Comparison of ENCODE assay signal across 19 cellular contexts in the genomic region with DNA sequence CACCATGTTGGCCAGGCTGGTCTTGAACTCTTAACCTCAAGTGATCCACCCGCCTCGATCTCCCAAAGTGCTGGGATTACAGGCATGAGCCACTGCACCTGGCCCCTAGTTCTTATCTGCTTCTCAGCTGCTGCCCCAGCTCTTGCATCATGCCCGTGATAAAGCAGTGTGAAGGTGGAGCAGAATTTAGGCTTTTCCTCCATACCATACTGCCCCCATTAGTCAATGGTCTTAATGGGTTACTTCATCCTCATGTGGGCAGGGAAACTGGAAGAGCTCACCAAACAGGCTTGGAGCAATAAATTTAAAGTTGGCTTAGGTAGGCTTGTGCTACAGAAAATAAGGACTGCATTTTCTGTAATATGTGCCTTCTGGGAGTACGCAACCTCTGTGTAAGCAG.
DNase-seq lines count a peak whose midpoint lies in the region; FAIRE-seq and TF ChIP-seq lines count a peak whose summit lies in the region.
"Had no signal": no experiment of that assay in that cellular context is flagged by ENCODE, and none has a peak within 500 bp of the region (broad histone marks: within the 10 kb centered on the region; RNA-seq: fewer than 3 reads in every experiment).

No MANE protein-coding gene starts in this region.

- no peak overlapping the region for H4K91ac ChIP-seq in H1 (replicated peaks; ENCODE audit: insufficient read length, low read length)

- H3K27ac ChIP-seq in H1 (ENCODE audit: low read depth, low read length): no peak overlapping the region
- H3K27ac ChIP-seq in A673 (ENCODE audit: low read depth, low read length, poor library complexity, severe bottlenecking): no peak overlapping the region
- H3K27ac ChIP-seq: C4-2B, tibial nerve had no signal

- H3K4me3 ChIP-seq in H1 (ENCODE audit: extremely low read depth in 1 of 4, insufficient read depth in 2 of 4, low read depth in 3 of 4, low read length in 4 of 4): no peak overlapping the region
- no peak overlapping the region for H3K4me3 ChIP-seq in A673 (ENCODE audit: low read depth, low read length, poor library complexity, severe bottlenecking)
- H3K4me3 ChIP-seq: tibial nerve had no signal

- H3K36me3 ChIP-seq in H1 (ENCODE audit: control insufficient read depth in 2 of 4, insufficient read depth in 4 of 4, low read length in 3 of 4) (no peaks in the 10 kb centered on the region), A673 (ENCODE audit: insufficient read depth, low read length, poor library complexity, severe bottlenecking) (no peaks in the 10 kb centered on the region)
- H3K36me3 ChIP-seq: tibial nerve had no signal

- H3K4me1 ChIP-seq in H1 (replicated peaks in 1 of 4; ENCODE audit: control insufficient read depth in 3 of 4, insufficient read depth in 4 of 4, low read length in 3 of 4) (no peaks in the 10 kb centered on the region), A673 (ENCODE audit: insufficient read depth, low read length, poor library complexity, severe bottlenecking) (peaks cover 5% of the 10 kb centered on the region)
- H3K4me1 ChIP-seq: tibial nerve had no signal

- intact Hi-C loops in A673 (cut with micrococcal nuclease; ENCODE audit: unreplicated experiment): no loop called here

- no peak overlapping the region for H4K5ac ChIP-seq in H1 (ENCODE audit: insufficient read length, low read depth, low read length)

- TF ChIP-seq EP300 in H1 (IDR thresholded peaks at IDR 0.05; ENCODE audit: borderline replicate concordance in 1 of 2, low read depth in 2 of 2, low read length in 2 of 2): no peak

- H2AK5ac ChIP-seq in H1 (ENCODE audit: low read depth, low read length): no peak overlapping the region

- TF ChIP-seq RAD21 in H1 (IDR thresholded peaks at IDR 0.05 in 1 of 2, conservative IDR thresholded peaks at IDR 0.05 in 1 of 2; ENCODE audit: low read depth in 2 of 2, low read length in 2 of 2): peak; percentile 55 to 63

- H3K4me2 ChIP-seq in H1 (ENCODE audit: insufficient read depth in 1 of 2, low read depth in 2 of 2, low read length in 2 of 2): no peak overlapping the region

- no peak overlapping the region for H3K23ac ChIP-seq in H1 (ENCODE audit: insufficient read length)

- FAIRE-seq in H1 (lab: Jason Lieb, UNC): no peak

- H3K9me3 ChIP-seq in H1 (ENCODE audit: insufficient read depth in 2 of 2, low read depth in 1 of 2, low read length in 1 of 2) (no peaks in the 10 kb centered on the region), A673 (ENCODE audit: low read depth, low read length, poor library complexity, severe bottlenecking) (no peaks in the 10 kb centered on the region)
- H3K9me3 ChIP-seq: tibial nerve had no signal

- no peak overlapping the region for H4K8ac ChIP-seq in H1 (ENCODE audit: extremely low read depth, insufficient read depth, low read length)

- H3K27me3 ChIP-seq in H1 (replicated peaks in 1 of 4; ENCODE audit: control insufficient read depth in 3 of 4, extremely low read depth in 1 of 4, insufficient read depth in 3 of 4, low read length in 3 of 4): peaks cover 0 to 1% (median 0%) of the 10 kb centered on the region in 4 experiments; a peak in 1 of 7 replicates
- no peaks in the 10 kb centered on the region for H3K27me3 ChIP-seq in A673 (replicated peaks; ENCODE audit: insufficient read depth, low read depth, low read length, poor library complexity)
- H3K27me3 ChIP-seq: tibial nerve had no signal

- WGBS in H1 (ENCODE audit: extremely low coverage in 1 of 2, insufficient coverage in 1 of 2, insufficient read length in 1 of 2, insufficient replicate concordance in 2 of 2, low coverage in 1 of 2, low lambda C conversion rate in 2 of 2, missing lambda C conversion rate in 1 of 2), 2 experiments: 94% methylated on average over 4 of the region's 4 CpGs; no CpG with 5 or more reads in 1 of the 2 experiments

- no peak for TF ChIP-seq POLR2A in H1 (IDR thresholded peaks at IDR 0.05; ENCODE audit: control extremely low read depth in 1 of 2, low read depth in 2 of 2, low read length in 2 of 2)

- peak; percentile 54 for DNase-seq in NCI-H748 (lab: John Stamatoyannopoulos, UW; ENCODE audit: unreplicated experiment)
- no peak for DNase-seq in NCI-H748 treated with DMSO at 0.1 percent for 48 hours (lab: John Stamatoyannopoulos, UW)
- DNase-seq in NCI-H146 treated with DMSO at 0.1 percent for 48 hours (lab: John Stamatoyannopoulos, UW; ENCODE audit: unreplicated experiment): peak; percentile 36
- DNase-seq in H1 (ENCODE audit: low read depth in 1 of 2, low spot score in 2 of 2): no peak
- peak; percentile 22 for DNase-seq in renal cortical epithelial cell (ENCODE audit: low read depth)
- no peak for DNase-seq in NCI-H2107 (lab: John Stamatoyannopoulos, UW)
- DNase-seq in Kasumi-1 (lab: John Stamatoyannopoulos, UW): no peak
- DNase-seq in A673 (ENCODE audit: low spot score): no peak
- DNase-seq: 8988T; activated CD8-positive, alpha-beta memory T cell treated with anti-CD3 and anti-CD28 coated beads for 24 hours; cerebellar nuclear complex; GOT3; natural killer cell; NCI-H2171 treated with DMSO at 0.1 percent for 48 hours; SHP77; stimulated activated naive B cell treated with anti-CD40 and anti-IgM and Interleukin-4, amounts not matched to agents 10 μg/mL and 1 μg/mL and 100 μg/mL, for 72 hours; T-helper 17 cell had no signal

- H2BK12ac ChIP-seq in H1 (ENCODE audit: low read depth, low read length): no peak overlapping the region

- H2BK120ac ChIP-seq in H1 (replicated peaks; ENCODE audit: low read depth, low read length): no peak overlapping the region

- H3K4ac ChIP-seq in H1 (replicated peaks; ENCODE audit: insufficient read length, low read depth, low read length): no peak overlapping the region

- H2AFZ ChIP-seq in H1 (ENCODE audit: low read length): peak overlapping the region; percentile 33; the same call in 1 of the 2 replicates

- TF ChIP-seq CTCF in H1 (IDR thresholded peaks at IDR 0.05; ENCODE audit: control extremely low read depth in 1 of 3, insufficient read depth in 1 of 3, low read depth in 1 of 3, low read length in 3 of 3) (peak in 2 of 3 experiments; percentile 4 to 37; a peak in 1 of 4 replicates), A673 (conservative IDR thresholded peaks at IDR 0.05; ENCODE audit: low read depth, low read length) (no peak)

- no peak overlapping the region for H2BK5ac ChIP-seq in H1 (ENCODE audit: low read depth, low read length)

- no peak overlapping the region for H3K14ac ChIP-seq in H1 (ENCODE audit: insufficient read length)

- H3K18ac ChIP-seq in H1 (ENCODE audit: extremely low read depth, low read length): no peak overlapping the region

- BruUV-seq in A673 (replicated peaks; lab: Mats Ljungman, UMichigan): no TSS peak

- H3K79me2 ChIP-seq in H1 (ENCODE audit: control insufficient read depth in 1 of 2, insufficient read depth in 2 of 2, low read length in 2 of 2): no peaks in the 10 kb centered on the region

- H3K9ac ChIP-seq in H1 (replicated peaks in 1 of 4; ENCODE audit: extremely low read depth in 1 of 4, low read depth in 3 of 4, low read length in 3 of 4): no peak overlapping the region

- POLR2A ChIA-PET in H1 (lab: Charles Lee; ENCODE audit: partially characterized antibody) (no interaction called here), A673 (lab: Charles Lee; ENCODE audit: low non-redundant PET) (no interaction called here)

- CTCF ChIA-PET in H1 (lab: Charles Lee; ENCODE audit: partially characterized antibody) (interaction anchor here (0.6 to 2.6 kb wide), 11 partner anchors 13 to 1566 kb away, joined by 3 to 14 read pairs (median 3); no protein-coding TSS in a partner anchor), A673 (lab: Charles Lee) (no interaction called here)

- H3K79me1 ChIP-seq in H1 (ENCODE audit: low read depth, low read length): no peaks in the 10 kb centered on the region

- no peak overlapping the region for H3K56ac ChIP-seq in H1 (replicated peaks; ENCODE audit: insufficient read length, low read depth, low read length)

- no peaks in the 10 kb centered on the region for H4K20me1 ChIP-seq in H1 (replicated peaks in 1 of 2; ENCODE audit: control insufficient read depth in 1 of 2, insufficient read depth in 2 of 2, low read length in 2 of 2)

- H2BK20ac ChIP-seq in H1 (ENCODE audit: low read length): no peak overlapping the region

- no peak overlapping the region for H2BK15ac ChIP-seq in H1 (ENCODE audit: low read length)

- no peaks in the 10 kb centered on the region for H3K23me2 ChIP-seq in H1 (ENCODE audit: low read depth, low read length)

TF ChIP-seq in H1, 55 proteins besides CTCF, POLR2A, EP300 and RAD21:
- TF ChIP-seq CEBPB (IDR thresholded peaks at IDR 0.05; ENCODE audit: low read depth, low read length): peak; percentile 77
- no peak for TF ChIP-seq TBP (IDR thresholded peaks at IDR 0.05; ENCODE audit: low read depth, low read length)
- no peak for TF ChIP-seq MAFK (IDR thresholded peaks at IDR 0.05; ENCODE audit: low read depth, low read length)

Comparison
In these comparisons a context has a peak if more than half of its experiments do, and no peak if none do; other contexts are left out.
1. DNase-seq: peak in NCI-H748 (single experiment), NCI-H146 treated with DMSO at 0.1 percent for 48 hours (single experiment) and renal cortical epithelial cell (single experiment); none in NCI-H748 treated with DMSO at 0.1 percent for 48 hours (single experiment), H1 (0 of 2), NCI-H2107 (single experiment), Kasumi-1 (0 of 2) and A673 (single experiment).